In genomic region chr6:20837189-20837588, GRCh38 we compare ENCODE assay signal across 20 cellular contexts.
A peak's percentile ranks its signal among the peaks of the same experiment; 100 is the strongest.
DNase-seq lines count a peak whose midpoint lies in the region; ATAC-seq and TF ChIP-seq lines count a peak whose summit lies in the region.
"Had no signal": no experiment of that assay in that cellular context is flagged by ENCODE, and none has a peak within 500 bp of the region (broad histone marks: within the 10 kb centered on the region; RNA-seq: fewer than 3 reads in every experiment).

No MANE protein-coding gene starts in this region.

- H3K27ac Mint-ChIP-seq in activated T-cell treated with anti-CD3 and anti-CD28 coated beads, Interleukin-2, amount 50 U/mL, for 72 hours: peak overlapping the region; percentile 64
- peak overlapping the region; percentile 50 for H3K27ac Mint-ChIP-seq in T-helper 2 cell treated with Interferon-gamma antibody and Interleukin-4, amounts not matched to agents 5 μg/mL and 100 μg/mL, for 36 hours
- peak overlapping the region in 5 of 6 donors; percentile 17 to 73 (median 51) for H3K27ac Mint-ChIP-seq in immature natural killer cell
- H3K27ac Mint-ChIP-seq: endodermal cell had no signal

- peak; percentile 44 to 55 for ATAC-seq in activated T-cell treated with anti-CD3 and anti-CD28 coated beads, Interleukin-2, amount 50 U/mL, for 72 hours (replicated peaks in 1 of 2)
- ATAC-seq in GM18909 (IDR thresholded peaks at IDR 0.05; ENCODE audit: poor library complexity, unreplicated experiment) (peak; percentile 44), sciatic nerve (no peak), HG02623 (IDR thresholded peaks at IDR 0.05; ENCODE audit: unreplicated experiment) (no peak), GM18505 (IDR thresholded peaks at IDR 0.05; ENCODE audit: unreplicated experiment) (no peak)
- ATAC-seq: body of pancreas, Right ventricle myocardium inferior had no signal

- TF ChIP-seq POLR2A in GM18505 (IDR thresholded peaks at IDR 0.05; ENCODE audit: borderline replicate concordance, extremely low read depth, insufficient read depth, insufficient read length): no peak

- intact Hi-C loops in sciatic nerve (cut with DNase I): no loop called here

- H3K4me3 Mint-ChIP-seq in activated T-cell treated with anti-CD3 and anti-CD28 coated beads, Interleukin-2, amount 50 U/mL, for 72 hours: no peak overlapping the region
- H3K4me3 Mint-ChIP-seq in T-helper 2 cell treated with Interferon-gamma antibody and Interleukin-4, amounts not matched to agents 5 μg/mL and 100 μg/mL, for 36 hours: no peak overlapping the region
- peak overlapping the region in 3 of 5 donors; percentile 3 to 26 (median 5) for H3K4me3 Mint-ChIP-seq in immature natural killer cell
- H3K4me3 Mint-ChIP-seq: endodermal cell had no signal

- peaks cover 21% of the 10 kb centered on the region for H3K4me1 Mint-ChIP-seq in activated T-cell treated with anti-CD3 and anti-CD28 coated beads, Interleukin-2, amount 50 U/mL, for 72 hours (ENCODE audit: low read depth)
- H3K4me1 Mint-ChIP-seq in T-helper 2 cell treated with Interferon-gamma antibody and Interleukin-4, amounts not matched to agents 5 μg/mL and 100 μg/mL, for 36 hours (ENCODE audit: low read depth): peaks cover 43% of the 10 kb centered on the region
- peaks cover 35 to 72% of the 10 kb centered on the region in 2 donors for H3K4me1 Mint-ChIP-seq in immature natural killer cell

- no peaks in the 10 kb centered on the region for H3K27me3 Mint-ChIP-seq in activated T-cell treated with anti-CD3 and anti-CD28 coated beads, Interleukin-2, amount 50 U/mL, for 72 hours (ENCODE audit: low read depth)
- no peaks in the 10 kb centered on the region for H3K27me3 Mint-ChIP-seq in T-helper 2 cell treated with Interferon-gamma antibody and Interleukin-4, amounts not matched to agents 5 μg/mL and 100 μg/mL, for 36 hours (ENCODE audit: low read depth)
- H3K27me3 Mint-ChIP-seq in immature natural killer cell (ENCODE audit: low read depth in 3 of 3): no peaks in the 10 kb centered on the region

- H3K9me3 Mint-ChIP-seq in activated T-cell treated with anti-CD3 and anti-CD28 coated beads, Interleukin-2, amount 50 U/mL, for 72 hours: no peaks in the 10 kb centered on the region
- H3K9me3 Mint-ChIP-seq in T-helper 2 cell treated with Interferon-gamma antibody and Interleukin-4, amounts not matched to agents 5 μg/mL and 100 μg/mL, for 36 hours: peaks cover 4% of the 10 kb centered on the region
- H3K9me3 Mint-ChIP-seq in immature natural killer cell: no peaks in the 10 kb centered on the region
- H3K9me3 Mint-ChIP-seq: endodermal cell had no signal

- peak in 1 of 2 donors; percentile 2 for DNase-seq in activated T-cell treated with anti-CD3 and anti-CD28 coated beads, Interleukin-2, amount 50 U/mL, for 72 hours
- DNase-seq in activated T-cell treated with anti-CD3 and anti-CD28 coated beads for 4 hours: no peak
- DNase-seq in T-helper 2 cell treated with Interferon-gamma antibody and Interleukin-4, amounts not matched to agents 5 μg/mL and 100 μg/mL, for 36 hours (ENCODE audit: low spot score): no peak
- peak; percentile 43 to 52 (median 48) for DNase-seq in immature natural killer cell
- DNase-seq in sciatic nerve (ENCODE audit: low spot score): no peak
- DNase-seq: activated CD4-positive, CD25-positive, alpha-beta regulatory T cell treated with anti-CD3 and anti-CD28 coated beads, Interleukin-2, amount 50 U/mL, for 72 hours; body of pancreas; endodermal cell; GM23248; kidney glomerular epithelial cell; NCI-H1105; NCI-H2081; NCI-H82; nucleus accumbens; OCI-M1; stimulated activated CD4-positive, alpha-beta T cell treated with anti-CD3 and anti-CD28 coated beads, Interleukin-1b, Interleukin-23, amount 100 ng/mL, for 48 hours had no signal

- H3K36me3 Mint-ChIP-seq in activated T-cell treated with anti-CD3 and anti-CD28 coated beads, Interleukin-2, amount 50 U/mL, for 72 hours (ENCODE audit: insufficient read depth in 2 of 2): peaks cover 0 to 1% of the 10 kb centered on the region in 2 donors
- H3K36me3 Mint-ChIP-seq in T-helper 2 cell treated with Interferon-gamma antibody and Interleukin-4, amounts not matched to agents 5 μg/mL and 100 μg/mL, for 36 hours (ENCODE audit: low read depth): peaks cover 12% of the 10 kb centered on the region
- peaks cover 0 to 7% (median 3%) of the 10 kb centered on the region in 3 donors for H3K36me3 Mint-ChIP-seq in immature natural killer cell

Comparison
In these comparisons a context has a peak if more than half of its experiments do, and no peak if none do; other contexts are left out.
1. ATAC-seq: peak in activated T-cell treated with anti-CD3 and anti-CD28 coated beads, Interleukin-2, amount 50 U/mL, for 72 hours (2 of 2) and GM18909 (single experiment); none in sciatic nerve (single experiment), HG02623 (single experiment) and GM18505 (single experiment).
2. DNase-seq: peak in immature natural killer cell (3 of 3); none in activated T-cell treated with anti-CD3 and anti-CD28 coated beads for 4 hours (single experiment), T-helper 2 cell treated with Interferon-gamma antibody and Interleukin-4, amounts not matched to agents 5 μg/mL and 100 μg/mL, for 36 hours (single experiment) and sciatic nerve (single experiment).
3. H3K4me3 Mint-ChIP-seq: peak in immature natural killer cell (3 of 5); none in activated T-cell treated with anti-CD3 and anti-CD28 coated beads, Interleukin-2, amount 50 U/mL, for 72 hours (0 of 2) and T-helper 2 cell treated with Interferon-gamma antibody and Interleukin-4, amounts not matched to agents 5 μg/mL and 100 μg/mL, for 36 hours (single experiment).
4. Peak in every context shown above with its lines, with median percentiles within 50 percentile points of each other: H3K27ac Mint-ChIP-seq.